ENCODE assay signal across 1 cellular context in the genomic region with DNA sequence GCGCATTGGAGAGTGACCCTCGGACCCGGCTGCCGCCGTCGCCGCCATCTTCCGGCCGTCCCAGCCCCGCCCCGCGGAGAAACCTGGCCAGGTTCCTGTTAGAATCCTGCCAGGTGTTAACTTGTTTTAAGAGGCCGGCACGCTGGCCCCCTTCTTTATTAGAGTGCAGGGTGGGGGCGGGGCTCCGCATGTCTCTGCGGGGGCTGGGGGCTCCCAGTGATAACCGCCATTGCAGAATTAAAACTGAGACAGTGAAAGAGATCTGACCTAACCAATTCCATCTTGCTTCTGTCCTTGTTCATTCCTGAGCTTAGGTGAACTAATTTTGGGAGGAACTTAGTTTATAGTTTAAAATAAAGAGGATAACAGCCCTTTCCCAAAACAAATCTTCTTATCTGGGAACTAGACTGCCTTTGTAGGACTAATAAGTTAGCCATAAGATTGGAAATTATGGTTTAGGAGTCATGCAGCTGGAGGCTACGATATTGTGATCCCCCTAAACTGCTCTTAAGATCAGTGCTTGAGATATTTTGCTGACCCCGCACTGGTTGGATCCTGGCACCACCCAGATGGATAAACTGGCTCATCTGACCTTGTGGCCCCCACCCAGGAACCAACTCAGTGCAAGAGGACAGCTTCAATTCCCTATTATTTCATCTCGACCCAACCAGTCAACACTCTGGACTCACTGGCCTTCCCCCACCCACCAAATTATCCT.
TF ChIP-seq lines count a peak whose summit lies in the region.

No MANE protein-coding gene starts in this region.

TF ChIP-seq in endothelial cell of umbilical vein, 7 proteins besides CTCF, POLR2A, EP300 and RAD21:
- no peak for TF ChIP-seq FOS (IDR thresholded peaks at IDR 0.05; ENCODE audit: borderline replicate concordance, insufficient read depth, low read length)
- no peak for TF ChIP-seq POLR2AphosphoS5 (IDR thresholded peaks at IDR 0.05; ENCODE audit: insufficient read depth, low read depth, low read length)
- TF ChIP-seq EZH2 (IDR thresholded peaks at IDR 0.05; ENCODE audit: borderline replicate concordance, low read depth, low read length, severe bottlenecking) = no peak
- TF ChIP-seq MYC (IDR thresholded peaks at IDR 0.05; ENCODE audit: low read depth, low read length) = no peak
- TF ChIP-seq, protein P1, sequence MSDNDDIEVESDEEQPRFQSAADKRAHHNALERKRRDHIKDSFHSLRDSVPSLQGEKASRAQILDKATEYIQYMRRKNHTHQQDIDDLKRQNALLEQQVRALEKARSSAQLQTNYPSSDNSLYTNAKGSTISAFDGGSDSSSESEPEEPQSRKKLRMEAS (IDR thresholded peaks at IDR 0.05; ENCODE audit: insufficient read depth, insufficient read length) = no peak
- TF ChIP-seq GATA2 (IDR thresholded peaks at IDR 0.05; ENCODE audit: insufficient read depth, insufficient read length, low read depth, low read length) = no peak
- TF ChIP-seq JUN (IDR thresholded peaks at IDR 0.05; ENCODE audit: borderline replicate concordance, insufficient read depth, insufficient read length, low read depth) = no peak
TF ChIP-seq in endothelial cell of umbilical vein: peak in this region for 0.
